In the genomic region with DNA sequence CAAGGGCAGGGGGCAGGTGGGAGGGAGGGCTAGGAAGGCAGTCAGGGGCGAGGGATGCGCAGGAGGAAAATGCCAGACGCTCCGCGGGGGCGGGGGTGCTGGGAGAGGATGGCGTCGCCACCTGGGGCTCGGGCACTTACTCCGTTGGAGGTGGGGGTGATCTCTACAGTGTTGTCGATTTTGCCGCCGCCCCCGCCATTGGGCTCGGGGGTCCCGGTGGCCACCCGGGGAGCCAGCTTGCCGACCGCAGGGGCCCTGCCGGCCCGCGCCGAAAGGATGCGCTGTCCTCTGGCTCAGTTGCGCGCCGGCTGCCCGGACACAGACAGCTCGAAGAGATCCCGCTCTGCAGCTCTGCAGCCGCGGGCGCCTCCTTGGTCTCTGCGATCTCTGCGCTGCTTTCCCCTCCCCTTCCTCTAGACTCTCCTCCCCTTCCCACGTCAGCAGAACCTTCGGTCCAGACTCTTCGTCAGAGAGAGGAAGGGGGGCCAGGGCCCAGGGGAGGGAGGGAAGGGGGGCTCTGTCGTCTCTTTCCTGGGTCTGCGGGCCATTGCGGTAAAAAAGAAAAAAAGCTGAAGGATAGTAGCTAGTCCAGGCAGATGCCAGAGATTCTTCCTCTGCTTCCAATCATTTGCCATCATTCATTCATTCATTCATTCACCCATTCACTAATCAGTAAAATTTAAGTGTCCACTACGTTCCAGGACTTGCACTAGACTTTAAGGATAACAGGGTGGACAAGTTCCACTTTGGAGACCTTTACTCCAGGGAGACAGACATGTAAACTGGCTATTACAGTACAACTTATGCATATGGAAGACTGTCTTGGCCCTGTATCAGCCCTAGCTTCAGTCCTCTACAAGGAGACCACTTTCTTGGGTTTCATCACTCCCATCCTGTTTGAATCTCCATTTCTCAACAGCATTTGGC, we compare ENCODE assay signal across 8 cellular contexts. TPM values are rescaled to one million over a fixed set of nuclear protein-coding genes. Genes with fewer than 3 reads are reported as not detected.
DNase-seq lines count a peak whose midpoint lies in the region; ATAC-seq, FAIRE-seq and TF ChIP-seq lines count a peak whose summit lies in the region.

A gene (minus strand): TSS at position 382 of the 927 bp plus-strand sequence.

- WGBS in ovary, 3 donors = 0 to 1% (median 1%) methylated on average over 38 to 42 of the region's 42 CpGs
- WGBS in thyroid gland, 2 donors = 1 to 2% methylated on average over 7 to 20 of the region's 42 CpGs

- H3K4me1 ChIP-seq in ovary (ENCODE audit: insufficient read depth) = peaks cover 4% of the 10 kb centered on the region
- H3K4me1 ChIP-seq in thyroid gland = peaks cover 0 to 12% of the 10 kb centered on the region in 2 donors

- H3K4me3 ChIP-seq in ovary (peak within 1 kb of the TSS; percentile 69), thyroid gland (replicated peaks in 1 of 3) (peak within 1 kb of the TSS; percentile 73 to 80 (median 78))

- peak within 1 kb of the TSS in 1 of 2 donors; percentile 58 for H3K27ac ChIP-seq in ovary
- H3K27ac ChIP-seq in thyroid gland = peak within 1 kb of the TSS in 1 of 3 donors; percentile 21

- H3K36me3 ChIP-seq in ovary = no peaks in the 10 kb centered on the region
- H3K36me3 ChIP-seq in thyroid gland = no peaks in the 10 kb centered on the region

- FAIRE-seq in HTR-8/SVneo (lab: Jason Lieb, UNC) = no peak

- no peaks in the 10 kb centered on the region for H3K27me3 ChIP-seq in ovary
- no peaks in the 10 kb centered on the region for H3K27me3 ChIP-seq in thyroid gland

- in situ Hi-C loops in ACHN (cut with HindIII; ENCODE audit: low pct_ligation_motif_present, low pct_unique_long_range_greater_than_20kb, low sequenced_read_pairs) = no loop called here

- H3K9me3 ChIP-seq in ovary (no peaks in the 10 kb centered on the region), thyroid gland (no peaks in the 10 kb centered on the region)

- intact Hi-C loops in left cardiac atrium (cut with DNase I) = no loop called here
- intact Hi-C loops in ovary (cut with DNase I) = no loop called here
- intact Hi-C loops in thyroid gland (cut with DNase I) = no loop called here

- ATAC-seq in left cardiac atrium (peak; percentile 94 to 95), GM21390 (IDR thresholded peaks at IDR 0.05; ENCODE audit: unreplicated experiment) (no peak)

- TF ChIP-seq CTCF in ovary (IDR thresholded peaks at IDR 0.05) = no peak
- peak in 1 of 6 experiments; percentile 15 for TF ChIP-seq CTCF in thyroid gland (IDR thresholded peaks at IDR 0.05)

- TF ChIP-seq EP300 in ovary (IDR thresholded peaks at IDR 0.05) = no peak

- peak; percentile 75 for TF ChIP-seq POLR2A in ovary (IDR thresholded peaks at IDR 0.05)
- peak; percentile 30 to 96 for TF ChIP-seq POLR2A in thyroid gland (IDR thresholded peaks at IDR 0.05)

- peak; percentile 76 for DNase-seq in ACHN
- peak; percentile 78 for DNase-seq in HTR-8/SVneo (ENCODE audit: insufficient read length, low spot score)
- DNase-seq in SW480 (ENCODE audit: low spot score) = peak; percentile 39
- peak; percentile 88 for DNase-seq in amniotic stem cell (lab: John Stamatoyannopoulos, UW)
- peak; percentile 88 for DNase-seq in left cardiac atrium
- peak; percentile 84 to 90 (median 89) for DNase-seq in ovary
- peak; percentile 81 to 82 for DNase-seq in thyroid gland

RNA-seq across cellular contexts. Expression of the gene that starts here (rescaled TPM):
- total RNA-seq in left cardiac atrium = 10 to 100 TPM; 31.4 to 34.6 TPM
- 10 to 100 TPM; 25.0 to 48.0 (median 38.5) TPM for total RNA-seq in ovary
- 10 to 100 TPM in 1 of 2 donors, 1 to 10 TPM in 1; 8.9 to 32.7 TPM for polyA plus RNA-seq in ovary
- total RNA-seq in thyroid gland = 10 to 100 TPM; 27.5 to 94.2 (median 53.7) TPM

Comparison
In these comparisons a context has a peak if more than half of its experiments do, and no peak if none do; other contexts are left out.
1. DNase-seq: peak in every context shown above with its lines; median percentile 89 in ovary; 88 in amniotic stem cell; 88 in left cardiac atrium; 82 in thyroid gland; 78 in HTR-8/SVneo; 76 in ACHN; 39 in SW480.